25 cellular contexts compared by ENCODE assay signal in the genomic region with DNA sequence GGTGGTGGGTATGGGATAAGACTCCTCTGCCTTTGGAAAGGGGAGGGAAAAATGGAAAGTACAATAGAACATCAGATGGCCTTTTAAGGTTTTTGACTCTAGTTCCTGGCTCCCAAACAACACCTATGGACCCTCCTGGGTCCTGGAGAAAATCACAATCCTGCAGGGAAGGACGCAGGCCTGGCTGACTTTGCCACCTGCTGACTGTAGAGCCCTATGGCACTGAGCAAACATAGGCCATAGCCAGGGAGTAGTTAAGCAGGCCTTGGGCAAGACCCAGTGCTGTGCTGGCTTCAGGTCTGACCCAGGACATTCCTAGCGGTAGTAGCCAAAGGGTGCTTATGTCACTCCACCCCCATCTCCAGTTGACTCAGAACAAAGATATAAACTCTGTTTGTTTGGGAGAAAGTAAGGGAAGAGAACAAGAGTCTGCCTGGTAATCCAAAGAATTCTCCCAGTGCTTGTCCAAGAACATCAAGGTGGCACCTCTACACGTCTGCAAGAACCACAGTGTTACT.
DNase-seq lines count a peak whose midpoint lies in the region; ATAC-seq and TF ChIP-seq lines count a peak whose summit lies in the region.
"Had no signal": no experiment of that assay in that cellular context is flagged by ENCODE, and none has a peak within 500 bp of the region (broad histone marks: within the 10 kb centered on the region; RNA-seq: fewer than 3 reads in every experiment).

No MANE protein-coding gene starts in this region.

- no peak overlapping the region for H3K9ac ChIP-seq in trophoblast cell (ENCODE audit: low read length)
- H3K9ac ChIP-seq: BLaER1 treated with 17β-estradiol and CSF1 and Interleukin-3, amounts not matched to agents 10 nM and 100 nM had no signal

- H3K9me3 ChIP-seq in trophoblast cell (ENCODE audit: insufficient read depth, low read depth, low read length) = no peaks in the 10 kb centered on the region
- H3K9me3 ChIP-seq: A549; BE2C; BLaER1 treated with 17β-estradiol and CSF1 and Interleukin-3, amounts not matched to agents 10 nM and 100 nM; HAP-1 had no signal

- H3K27me3 Mint-ChIP-seq in WTC11 (ENCODE audit: low read depth) = no peaks in the 10 kb centered on the region
- H3K27me3 Mint-ChIP-seq: CD4-positive, alpha-beta T cell had no signal

- no peaks in the 10 kb centered on the region for H3K79me1 ChIP-seq in trophoblast cell (ENCODE audit: low read length)

- no peak overlapping the region for H2BK120ac ChIP-seq in trophoblast cell (ENCODE audit: insufficient read depth, low read length, poor library complexity)

- DNase-seq in DMS53 (lab: John Stamatoyannopoulos, UW) = peak; percentile 33
- no peak for DNase-seq in DMS53 treated with DMSO at 0.1 percent for 48 hours (lab: John Stamatoyannopoulos, UW; ENCODE audit: unreplicated experiment)
- peak; percentile 19 for DNase-seq in HT-29 (ENCODE audit: low spot score)
- no peak for DNase-seq in WTC11 (ENCODE audit: low spot score)
- peak; percentile 59 to 81 for DNase-seq in trophoblast cell
- no peak for DNase-seq in activated CD4-positive, alpha-beta T cell treated with anti-CD3 and anti-CD28 coated beads for 1 hour
- DNase-seq in NCI-H1436 (lab: John Stamatoyannopoulos, UW) = no peak
- DNase-seq: 8988T; ACHN; AML-193; BE2C; Calu3; CD4-positive, alpha-beta T cell; COR-L47; DMS79; EL; GDM1; HFFc6 had no signal

- H4K12ac ChIP-seq in trophoblast cell (ENCODE audit: low read depth, low read length) = no peak overlapping the region

- no peak overlapping the region for H3K4me3 ChIP-seq in trophoblast cell (ENCODE audit: low read depth, low read length)
- H3K4me3 ChIP-seq: A549; BLaER1 treated with 17β-estradiol and CSF1 and Interleukin-3, amounts not matched to agents 10 nM and 100 nM; GM12878; GM23338; HAP-1 had no signal

- CTCF ChIA-PET in WTC11 (lab: Charles Lee) = no interaction called here

- WGBS in trophoblast cell (ENCODE audit: extremely low coverage, insufficient coverage, insufficient read length) = no CpG with 5 or more reads among the region's 3 CpGs

- H3K27ac Mint-ChIP-seq in WTC11 = no peak overlapping the region
- H3K27ac Mint-ChIP-seq: CD14-positive monocyte; CD4-positive, alpha-beta T cell; GM23338; HFFc6 had no signal

- H3K4me2 ChIP-seq in trophoblast cell (ENCODE audit: low read length) = no peak overlapping the region
- H3K4me2 ChIP-seq: A549; BLaER1 treated with 17β-estradiol and CSF1 and Interleukin-3, amounts not matched to agents 10 nM and 100 nM; GM23338 had no signal

- TF ChIP-seq CTCF in WTC11 (IDR thresholded peaks at IDR 0.05) = no peak

- H4K8ac ChIP-seq in trophoblast cell (ENCODE audit: low read depth, low read length) = no peak overlapping the region

- H3K27me3 ChIP-seq in trophoblast cell (ENCODE audit: insufficient read depth, low read length) = no peaks in the 10 kb centered on the region
- H3K27me3 ChIP-seq: BE2C; BLaER1 treated with 17β-estradiol and CSF1 and Interleukin-3, amounts not matched to agents 10 nM and 100 nM had no signal

- no peak overlapping the region for H2AFZ ChIP-seq in trophoblast cell (ENCODE audit: insufficient read depth, low read length, poor library complexity)
- H2AFZ ChIP-seq: GM23338 had no signal

- ATAC-seq in WTC11 = peak; percentile 28; the same call in 1 of the 2 replicates
- ATAC-seq in HG03342 (IDR thresholded peaks at IDR 0.05; ENCODE audit: unreplicated experiment) = no peak
- ATAC-seq: A549, GM12878, GM23338 had no signal

- H4K91ac ChIP-seq in trophoblast cell (ENCODE audit: low read depth, low read length) = no peak overlapping the region

- H3K79me2 ChIP-seq in trophoblast cell (ENCODE audit: control insufficient read depth, insufficient read depth, low read length, poor library complexity) = no peaks in the 10 kb centered on the region

- H3K9me3 Mint-ChIP-seq in WTC11 = peaks cover 10% of the 10 kb centered on the region

- no peaks in the 10 kb centered on the region for H3K36me3 ChIP-seq in trophoblast cell (ENCODE audit: control insufficient read depth in 1 of 2, insufficient read depth in 2 of 2, low read length in 2 of 2)
- H3K36me3 ChIP-seq: BE2C; BLaER1 treated with 17β-estradiol and CSF1 and Interleukin-3, amounts not matched to agents 10 nM and 100 nM; HAP-1 had no signal

- H3K36me3 Mint-ChIP-seq in WTC11 = peaks cover 2% of the 10 kb centered on the region; the same call in 1 of the 2 replicates
- H3K36me3 Mint-ChIP-seq: CD14-positive monocyte had no signal

- H2AK5ac ChIP-seq in trophoblast cell (ENCODE audit: low read length) = no peak overlapping the region

- H3K27ac ChIP-seq in trophoblast cell (ENCODE audit: low read depth, low read length) = no peak overlapping the region
- H3K27ac ChIP-seq: A549; BLaER1 treated with 17β-estradiol and CSF1 and Interleukin-3, amounts not matched to agents 10 nM and 100 nM had no signal

- H3K18ac ChIP-seq in trophoblast cell (ENCODE audit: low read length) = no peak overlapping the region

- POLR2A ChIA-PET in WTC11 (lab: Charles Lee) = no interaction called here

- H3K14ac ChIP-seq in trophoblast cell (ENCODE audit: low read length) = no peak overlapping the region

- no peak overlapping the region for H3K4me3 Mint-ChIP-seq in WTC11
- H3K4me3 Mint-ChIP-seq: CD14-positive monocyte; CD4-positive, alpha-beta T cell; GM23338; HFFc6 had no signal

- no peak overlapping the region for H2BK5ac ChIP-seq in trophoblast cell (ENCODE audit: low read depth, low read length, poor library complexity)

- H2BK12ac ChIP-seq in trophoblast cell (ENCODE audit: low read length) = no peak overlapping the region

- H3K4me1 Mint-ChIP-seq in WTC11 = no peaks in the 10 kb centered on the region
- H3K4me1 Mint-ChIP-seq: CD14-positive monocyte, GM23338 had no signal

- H3K23ac ChIP-seq in trophoblast cell (ENCODE audit: low read length) = no peak overlapping the region

- no peak overlapping the region for H3K4ac ChIP-seq in trophoblast cell (ENCODE audit: low read depth, low read length)

- H3K4me1 ChIP-seq in trophoblast cell (ENCODE audit: control insufficient read depth in 1 of 2, insufficient read depth in 2 of 2, low read length in 2 of 2) = no peaks in the 10 kb centered on the region
- H3K4me1 ChIP-seq: A549; BE2C; BLaER1 treated with 17β-estradiol and CSF1 and Interleukin-3, amounts not matched to agents 10 nM and 100 nM; HAP-1 had no signal

TF ChIP-seq in WTC11, 78 proteins besides CTCF, POLR2A, EP300 and RAD21 (continues in another document):
- TF ChIP-seq CREB1 (CRISPR knock-in tag; IDR thresholded peaks at IDR 0.05) (no peak), ZNF671 (CRISPR knock-in tag; IDR thresholded peaks at IDR 0.05) (no peak), GRHL2 (CRISPR knock-in tag; IDR thresholded peaks at IDR 0.05; ENCODE audit: insufficient replicate concordance, severe bottlenecking) (no peak), ESRRA (CRISPR knock-in tag; IDR thresholded peaks at IDR 0.05; ENCODE audit: borderline replicate concordance) (no peak), SOX15 (CRISPR knock-in tag; IDR thresholded peaks at IDR 0.05) (no peak), ZNF423 (CRISPR knock-in tag; IDR thresholded peaks at IDR 0.05) (no peak), TCF7 (CRISPR knock-in tag; IDR thresholded peaks at IDR 0.05; ENCODE audit: low read depth) (no peak), ZNF263 (CRISPR knock-in tag; IDR thresholded peaks at IDR 0.05; ENCODE audit: low read depth) (no peak), NFYB (CRISPR knock-in tag; conservative IDR thresholded peaks at IDR 0.05; ENCODE audit: low read depth) (no peak), ZNF121 (CRISPR knock-in tag; IDR thresholded peaks at IDR 0.05) (no peak), JAZF1 (CRISPR knock-in tag; IDR thresholded peaks at IDR 0.05) (no peak), FOXJ3 (CRISPR knock-in tag; IDR thresholded peaks at IDR 0.05; ENCODE audit: borderline replicate concordance) (no peak)
- TF ChIP-seq, protein P1, sequence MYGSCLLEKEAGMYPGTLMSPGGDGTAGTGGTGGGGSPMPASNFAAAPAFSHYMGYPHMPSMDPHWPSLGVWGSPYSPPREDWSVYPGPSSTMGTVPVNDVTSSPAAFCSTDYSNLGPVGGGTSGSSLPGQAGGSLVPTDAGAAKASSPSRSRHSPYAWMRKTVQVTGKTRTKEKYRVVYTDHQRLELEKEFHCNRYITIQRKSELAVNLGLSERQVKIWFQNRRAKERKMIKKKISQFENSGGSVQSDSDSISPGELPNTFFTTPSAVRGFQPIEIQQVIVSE (CRISPR knock-in tag; IDR thresholded peaks at IDR 0.05; ENCODE audit: borderline replicate concordance) = no peak
- TF ChIP-seq, protein P2, sequence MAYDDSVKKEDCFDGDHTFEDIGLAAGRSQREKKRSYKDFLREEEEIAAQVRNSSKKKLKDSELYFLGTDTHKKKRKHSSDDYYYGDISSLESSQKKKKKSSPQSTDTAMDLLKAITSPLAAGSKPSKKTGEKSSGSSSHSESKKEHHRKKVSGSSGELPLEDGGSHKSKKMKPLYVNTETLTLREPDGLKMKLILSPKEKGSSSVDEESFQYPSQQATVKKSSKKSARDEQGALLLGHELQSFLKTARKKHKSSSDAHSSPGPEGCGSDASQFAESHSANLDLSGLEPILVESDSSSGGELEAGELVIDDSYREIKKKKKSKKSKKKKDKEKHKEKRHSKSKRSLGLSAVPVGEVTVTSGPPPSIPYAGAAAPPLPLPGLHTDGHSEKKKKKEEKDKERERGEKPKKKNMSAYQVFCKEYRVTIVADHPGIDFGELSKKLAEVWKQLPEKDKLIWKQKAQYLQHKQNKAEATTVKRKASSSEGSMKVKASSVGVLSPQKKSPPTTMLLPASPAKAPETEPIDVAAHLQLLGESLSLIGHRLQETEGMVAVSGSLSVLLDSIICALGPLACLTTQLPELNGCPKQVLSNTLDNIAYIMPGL (CRISPR knock-in tag; IDR thresholded peaks at IDR 0.05) = no peak
- TF ChIP-seq, protein P3, sequence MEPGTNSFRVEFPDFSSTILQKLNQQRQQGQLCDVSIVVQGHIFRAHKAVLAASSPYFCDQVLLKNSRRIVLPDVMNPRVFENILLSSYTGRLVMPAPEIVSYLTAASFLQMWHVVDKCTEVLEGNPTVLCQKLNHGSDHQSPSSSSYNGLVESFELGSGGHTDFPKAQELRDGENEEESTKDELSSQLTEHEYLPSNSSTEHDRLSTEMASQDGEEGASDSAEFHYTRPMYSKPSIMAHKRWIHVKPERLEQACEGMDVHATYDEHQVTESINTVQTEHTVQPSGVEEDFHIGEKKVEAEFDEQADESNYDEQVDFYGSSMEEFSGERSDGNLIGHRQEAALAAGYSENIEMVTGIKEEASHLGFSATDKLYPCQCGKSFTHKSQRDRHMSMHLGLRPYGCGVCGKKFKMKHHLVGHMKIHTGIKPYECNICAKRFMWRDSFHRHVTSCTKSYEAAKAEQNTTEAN (CRISPR knock-in tag; IDR thresholded peaks at IDR 0.05) = no peak

Comparison
In these comparisons a context has a peak if more than half of its experiments do, and no peak if none do; other contexts are left out.
1. DNase-seq: peak in DMS53 (single experiment), HT-29 (single experiment) and trophoblast cell (2 of 2); none in DMS53 treated with DMSO at 0.1 percent for 48 hours (single experiment), WTC11 (single experiment), activated CD4-positive, alpha-beta T cell treated with anti-CD3 and anti-CD28 coated beads for 1 hour (single experiment) and NCI-H1436 (single experiment).